Comparison of ENCODE assay signal across 10 cellular contexts in the genomic region with DNA sequence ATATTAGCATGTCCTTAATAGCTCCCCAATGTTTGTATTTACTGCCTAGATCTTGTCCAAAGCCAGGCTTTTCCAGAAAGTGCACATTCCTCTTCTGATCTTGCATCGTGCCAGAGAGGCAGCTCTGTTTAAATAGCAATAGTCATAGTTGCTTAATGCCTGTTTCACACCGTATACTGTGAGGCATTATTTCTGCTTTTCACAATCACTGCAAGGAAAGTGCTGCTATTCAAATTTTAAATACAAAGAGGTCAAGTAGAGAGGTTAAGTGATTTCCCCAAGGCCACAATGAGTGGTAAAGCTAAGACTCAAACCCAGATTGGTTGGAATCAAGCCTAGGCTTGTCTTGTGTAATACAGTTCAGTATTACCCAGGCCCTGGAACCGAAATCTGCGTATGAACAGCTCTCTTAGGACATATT.
DNase-seq lines count a peak whose midpoint lies in the region; ATAC-seq and TF ChIP-seq lines count a peak whose summit lies in the region.
"Had no signal": no experiment of that assay in that cellular context is flagged by ENCODE, and none has a peak within 500 bp of the region (broad histone marks: within the 10 kb centered on the region; RNA-seq: fewer than 3 reads in every experiment).

No MANE protein-coding gene starts in this region.

- H3K9me3 Mint-ChIP-seq in type B pancreatic cell = peaks cover 18% of the 10 kb centered on the region
- H3K9me3 Mint-ChIP-seq in activated CD8-positive, alpha-beta T cell treated with anti-CD3 and anti-CD28 coated beads for 36 hours = peaks cover 1% of the 10 kb centered on the region

- POLR2A ChIA-PET in activated CD8-positive, alpha-beta T cell treated with anti-CD3 and anti-CD28 coated beads for 36 hours (lab: Charles Lee) = no interaction called here

- peak; percentile 22 for ATAC-seq in Right ventricle myocardium inferior
- ATAC-seq in lower lobe of right lung = peak; percentile 90 to 93
- ATAC-seq in HG02642 (IDR thresholded peaks at IDR 0.05; ENCODE audit: poor library complexity, unreplicated experiment) = no peak
- no peak for ATAC-seq in activated CD8-positive, alpha-beta T cell treated with anti-CD3 and anti-CD28 coated beads for 36 hours

- H3K27me3 ChIP-seq in mammary epithelial cell (ENCODE audit: insufficient read depth, low read length) = no peaks in the 10 kb centered on the region
- H3K27me3 ChIP-seq in lower lobe of right lung (ENCODE audit: low read depth) = no peaks in the 10 kb centered on the region

- dilution Hi-C loops in mammary epithelial cell (cut with HindIII; ENCODE audit: low sequenced_read_pairs) = no loop called here

- no TSS peak for BruUV-seq in mammary epithelial cell (replicated peaks; lab: Mats Ljungman, UMichigan)

- peaks cover 3% of the 10 kb centered on the region for H3K36me3 Mint-ChIP-seq in type B pancreatic cell
- H3K36me3 Mint-ChIP-seq in activated CD8-positive, alpha-beta T cell treated with anti-CD3 and anti-CD28 coated beads for 36 hours (ENCODE audit: low read depth) = no peaks in the 10 kb centered on the region

- H3K4me1 Mint-ChIP-seq in type B pancreatic cell (ENCODE audit: unreplicated experiment) = peaks cover 12% of the 10 kb centered on the region
- peaks cover 50% of the 10 kb centered on the region for H3K4me1 Mint-ChIP-seq in activated CD8-positive, alpha-beta T cell treated with anti-CD3 and anti-CD28 coated beads for 36 hours (ENCODE audit: low read depth)

- CTCF ChIA-PET in mammary epithelial cell (lab: Charles Lee; ENCODE audit: low non-redundant PET) = no interaction called here
- CTCF ChIA-PET in activated CD8-positive, alpha-beta T cell treated with anti-CD3 and anti-CD28 coated beads for 36 hours (lab: Charles Lee) = interaction anchor here (1.1 to 1.4 kb wide), 2 partner anchors 33 to 154 kb away, joined by 3 read pairs; no protein-coding TSS in a partner anchor

- in situ Hi-C loops in mammary epithelial cell (cut with MboI; ENCODE audit: low sequenced_read_pairs in 2 of 2) = no loop called here

- H3K4me1 ChIP-seq in mammary epithelial cell (ENCODE audit: insufficient read depth, low read length) (peaks cover 3% of the 10 kb centered on the region), lower lobe of right lung (peaks cover 63% of the 10 kb centered on the region)

- TF ChIP-seq CTCF in mammary epithelial cell (conservative IDR thresholded peaks at IDR 0.05 in 1 of 2, IDR thresholded peaks at IDR 0.05 in 1 of 2; ENCODE audit: extremely low read depth in 1 of 2, insufficient read depth in 1 of 2, low read depth in 1 of 2, low read length in 2 of 2) = no peak
- TF ChIP-seq CTCF in lower lobe of right lung (IDR thresholded peaks at IDR 0.05) = no peak
- no peak for TF ChIP-seq CTCF in type B pancreatic cell (conservative IDR thresholded peaks at IDR 0.05)
- no peak for TF ChIP-seq CTCF in activated CD8-positive, alpha-beta T cell treated with anti-CD3 and anti-CD28 coated beads for 36 hours (IDR thresholded peaks at IDR 0.05)

- intact Hi-C loops in Right ventricle myocardium inferior (cut with DNase I) (no loop called here), cardiac septum (cut with DNase I) (no loop called here), mammary epithelial cell (cut with micrococcal nuclease) (no loop called here), lower lobe of right lung (cut with DNase I) (no loop called here)
- intact Hi-C loops in activated CD8-positive, alpha-beta T cell treated with anti-CD3 and anti-CD28 coated beads for 36 hours (cut with micrococcal nuclease) = no loop called here

- no peaks in the 10 kb centered on the region for H3K79me2 ChIP-seq in mammary epithelial cell (ENCODE audit: insufficient read depth, low read length)

- no peak overlapping the region for H3K4me3 Mint-ChIP-seq in type B pancreatic cell
- H3K4me3 Mint-ChIP-seq in activated CD8-positive, alpha-beta T cell treated with anti-CD3 and anti-CD28 coated beads for 36 hours = no peak overlapping the region

- H2AFZ ChIP-seq in mammary epithelial cell (ENCODE audit: low read depth, low read length) = no peak overlapping the region

- no peak overlapping the region for H3K9ac ChIP-seq in mammary epithelial cell (ENCODE audit: insufficient read depth, low read length)

- H3K36me3 ChIP-seq in mammary epithelial cell (ENCODE audit: insufficient read depth, low read length) (no peaks in the 10 kb centered on the region), lower lobe of right lung (no peaks in the 10 kb centered on the region)

- H3K9me3 ChIP-seq in mammary epithelial cell (replicated peaks; ENCODE audit: insufficient read depth, low read length) (peaks cover 11% of the 10 kb centered on the region), lower lobe of right lung (peaks cover 6% of the 10 kb centered on the region)

- DNase-seq in Right ventricle myocardium inferior (ENCODE audit: missing footprints) (no peak), cardiac septum (ENCODE audit: low spot score) (no peak), mammary epithelial cell (peak; percentile 55), lower lobe of right lung (no peak), type B pancreatic cell (ENCODE audit: extremely low spot score, unreplicated experiment) (no peak)
- DNase-seq in activated naive CD4-positive, alpha-beta T cell (lab: John Stamatoyannopoulos, UW) = no peak
- DNase-seq in activated CD8-positive, alpha-beta T cell treated with anti-CD3 and anti-CD28 coated beads for 36 hours = no peak
- DNase-seq: KBM-7, SW 1271 had no signal

- H3K27ac Mint-ChIP-seq in type B pancreatic cell = peak overlapping the region; percentile 9
- H3K27ac Mint-ChIP-seq in activated CD8-positive, alpha-beta T cell treated with anti-CD3 and anti-CD28 coated beads for 36 hours = no peak overlapping the region

- H3K27ac ChIP-seq in mammary epithelial cell (ENCODE audit: insufficient read depth, low read depth, low read length) (no peak overlapping the region), lower lobe of right lung (peak overlapping the region; percentile 48)

- 61% methylated on average over 4 of the region's 4 CpGs for WGBS in mammary epithelial cell (ENCODE audit: low coverage, missing lambda C conversion rate)

- no peak overlapping the region for H3K4me3 ChIP-seq in mammary epithelial cell (replicated peaks in 1 of 3; ENCODE audit: insufficient read depth in 1 of 3, low read depth in 2 of 3, low read length in 3 of 3)
- no peak overlapping the region for H3K4me3 ChIP-seq in lower lobe of right lung

- no peaks in the 10 kb centered on the region for H4K20me1 ChIP-seq in mammary epithelial cell (ENCODE audit: insufficient read depth, low read length)

- no peak overlapping the region for H3K4me2 ChIP-seq in mammary epithelial cell (ENCODE audit: insufficient read depth, low read depth, low read length)

- H3K27me3 Mint-ChIP-seq in type B pancreatic cell = no peaks in the 10 kb centered on the region
- H3K27me3 Mint-ChIP-seq in activated CD8-positive, alpha-beta T cell treated with anti-CD3 and anti-CD28 coated beads for 36 hours = no peaks in the 10 kb centered on the region

Comparison
In these comparisons a context has a peak if more than half of its experiments do, and no peak if none do; other contexts are left out.
1. ATAC-seq: peak in Right ventricle myocardium inferior (single experiment) and lower lobe of right lung (2 of 2); none in HG02642 (single experiment) and activated CD8-positive, alpha-beta T cell treated with anti-CD3 and anti-CD28 coated beads for 36 hours (single experiment).